ENCODE assay signal across 1 cellular context in genomic region chr12:13187399-13187798, GRCh38.
TF ChIP-seq lines count a peak whose summit lies in the region.

No MANE protein-coding gene starts in this region.

TF ChIP-seq in WTC11, 78 proteins besides CTCF, POLR2A, EP300 and RAD21:
- TF ChIP-seq ZNF317 (CRISPR knock-in tag; IDR thresholded peaks at IDR 0.05; ENCODE audit: borderline replicate concordance, low read depth) = no peak
- TF ChIP-seq EMX1 (CRISPR knock-in tag; IDR thresholded peaks at IDR 0.05) = no peak
- no peak for TF ChIP-seq SOX15 (CRISPR knock-in tag; IDR thresholded peaks at IDR 0.05)
- no peak for TF ChIP-seq ERG (CRISPR knock-in tag; IDR thresholded peaks at IDR 0.05)
- no peak for TF ChIP-seq IRF1 (CRISPR knock-in tag; IDR thresholded peaks at IDR 0.05)
- no peak for TF ChIP-seq NFYB (CRISPR knock-in tag; conservative IDR thresholded peaks at IDR 0.05; ENCODE audit: low read depth)
- no peak for TF ChIP-seq ZBTB43 (CRISPR knock-in tag; IDR thresholded peaks at IDR 0.05)
- no peak for TF ChIP-seq ZNF512 (CRISPR knock-in tag; IDR thresholded peaks at IDR 0.05; ENCODE audit: borderline replicate concordance)
